1 cellular context compared by ENCODE assay signal in the genomic region with DNA sequence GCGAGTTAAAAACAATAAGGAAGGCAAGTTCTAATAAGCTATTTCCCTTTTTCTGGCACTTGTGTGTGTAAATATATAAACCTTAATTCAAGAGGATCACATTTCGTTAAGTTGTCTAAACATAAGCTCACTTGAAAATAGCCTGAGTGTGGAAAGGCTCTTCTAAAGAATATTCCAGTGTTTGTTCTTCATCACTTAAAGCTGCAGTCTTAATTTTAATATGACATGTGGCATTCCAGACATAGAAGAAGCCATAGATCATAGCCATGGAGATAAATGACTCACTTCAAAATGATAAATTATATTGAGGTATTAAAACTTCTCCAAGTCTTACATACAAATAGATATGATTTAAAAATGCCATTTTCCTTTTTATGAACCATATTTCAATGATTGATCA.
A peak's percentile ranks its signal among the peaks of the same experiment; 100 is the strongest.
TF ChIP-seq lines count a peak whose summit lies in the region.

No MANE protein-coding gene starts in this region.

TF ChIP-seq in HEK293, 187 proteins besides CTCF, POLR2A, EP300 and RAD21 (continued from another document):
- TF ChIP-seq, protein P1, sequence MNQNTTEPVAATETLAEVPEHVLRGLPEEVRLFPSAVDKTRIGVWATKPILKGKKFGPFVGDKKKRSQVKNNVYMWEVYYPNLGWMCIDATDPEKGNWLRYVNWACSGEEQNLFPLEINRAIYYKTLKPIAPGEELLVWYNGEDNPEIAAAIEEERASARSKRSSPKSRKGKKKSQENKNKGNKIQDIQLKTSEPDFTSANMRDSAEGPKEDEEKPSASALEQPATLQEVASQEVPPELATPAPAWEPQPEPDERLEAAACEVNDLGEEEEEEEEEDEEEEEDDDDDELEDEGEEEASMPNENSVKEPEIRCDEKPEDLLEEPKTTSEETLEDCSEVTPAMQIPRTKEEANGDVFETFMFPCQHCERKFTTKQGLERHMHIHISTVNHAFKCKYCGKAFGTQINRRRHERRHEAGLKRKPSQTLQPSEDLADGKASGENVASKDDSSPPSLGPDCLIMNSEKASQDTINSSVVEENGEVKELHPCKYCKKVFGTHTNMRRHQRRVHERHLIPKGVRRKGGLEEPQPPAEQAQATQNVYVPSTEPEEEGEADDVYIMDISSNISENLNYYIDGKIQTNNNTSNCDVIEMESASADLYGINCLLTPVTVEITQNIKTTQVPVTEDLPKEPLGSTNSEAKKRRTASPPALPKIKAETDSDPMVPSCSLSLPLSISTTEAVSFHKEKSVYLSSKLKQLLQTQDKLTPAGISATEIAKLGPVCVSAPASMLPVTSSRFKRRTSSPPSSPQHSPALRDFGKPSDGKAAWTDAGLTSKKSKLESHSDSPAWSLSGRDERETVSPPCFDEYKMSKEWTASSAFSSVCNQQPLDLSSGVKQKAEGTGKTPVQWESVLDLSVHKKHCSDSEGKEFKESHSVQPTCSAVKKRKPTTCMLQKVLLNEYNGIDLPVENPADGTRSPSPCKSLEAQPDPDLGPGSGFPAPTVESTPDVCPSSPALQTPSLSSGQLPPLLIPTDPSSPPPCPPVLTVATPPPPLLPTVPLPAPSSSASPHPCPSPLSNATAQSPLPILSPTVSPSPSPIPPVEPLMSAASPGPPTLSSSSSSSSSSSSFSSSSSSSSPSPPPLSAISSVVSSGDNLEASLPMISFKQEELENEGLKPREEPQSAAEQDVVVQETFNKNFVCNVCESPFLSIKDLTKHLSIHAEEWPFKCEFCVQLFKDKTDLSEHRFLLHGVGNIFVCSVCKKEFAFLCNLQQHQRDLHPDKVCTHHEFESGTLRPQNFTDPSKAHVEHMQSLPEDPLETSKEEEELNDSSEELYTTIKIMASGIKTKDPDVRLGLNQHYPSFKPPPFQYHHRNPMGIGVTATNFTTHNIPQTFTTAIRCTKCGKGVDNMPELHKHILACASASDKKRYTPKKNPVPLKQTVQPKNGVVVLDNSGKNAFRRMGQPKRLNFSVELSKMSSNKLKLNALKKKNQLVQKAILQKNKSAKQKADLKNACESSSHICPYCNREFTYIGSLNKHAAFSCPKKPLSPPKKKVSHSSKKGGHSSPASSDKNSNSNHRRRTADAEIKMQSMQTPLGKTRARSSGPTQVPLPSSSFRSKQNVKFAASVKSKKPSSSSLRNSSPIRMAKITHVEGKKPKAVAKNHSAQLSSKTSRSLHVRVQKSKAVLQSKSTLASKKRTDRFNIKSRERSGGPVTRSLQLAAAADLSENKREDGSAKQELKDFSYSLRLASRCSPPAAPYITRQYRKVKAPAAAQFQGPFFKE (tag by site-specific recombination; IDR thresholded peaks at IDR 0.05; ENCODE audit: borderline replicate concordance): no peak
- 0 out of 2 replicates have a peak, but pooled peaks have one; percentile 48 for TF ChIP-seq ZEB2 (tag by site-specific recombination; IDR thresholded peaks at IDR 0.05)
- TF ChIP-seq, protein P2, sequence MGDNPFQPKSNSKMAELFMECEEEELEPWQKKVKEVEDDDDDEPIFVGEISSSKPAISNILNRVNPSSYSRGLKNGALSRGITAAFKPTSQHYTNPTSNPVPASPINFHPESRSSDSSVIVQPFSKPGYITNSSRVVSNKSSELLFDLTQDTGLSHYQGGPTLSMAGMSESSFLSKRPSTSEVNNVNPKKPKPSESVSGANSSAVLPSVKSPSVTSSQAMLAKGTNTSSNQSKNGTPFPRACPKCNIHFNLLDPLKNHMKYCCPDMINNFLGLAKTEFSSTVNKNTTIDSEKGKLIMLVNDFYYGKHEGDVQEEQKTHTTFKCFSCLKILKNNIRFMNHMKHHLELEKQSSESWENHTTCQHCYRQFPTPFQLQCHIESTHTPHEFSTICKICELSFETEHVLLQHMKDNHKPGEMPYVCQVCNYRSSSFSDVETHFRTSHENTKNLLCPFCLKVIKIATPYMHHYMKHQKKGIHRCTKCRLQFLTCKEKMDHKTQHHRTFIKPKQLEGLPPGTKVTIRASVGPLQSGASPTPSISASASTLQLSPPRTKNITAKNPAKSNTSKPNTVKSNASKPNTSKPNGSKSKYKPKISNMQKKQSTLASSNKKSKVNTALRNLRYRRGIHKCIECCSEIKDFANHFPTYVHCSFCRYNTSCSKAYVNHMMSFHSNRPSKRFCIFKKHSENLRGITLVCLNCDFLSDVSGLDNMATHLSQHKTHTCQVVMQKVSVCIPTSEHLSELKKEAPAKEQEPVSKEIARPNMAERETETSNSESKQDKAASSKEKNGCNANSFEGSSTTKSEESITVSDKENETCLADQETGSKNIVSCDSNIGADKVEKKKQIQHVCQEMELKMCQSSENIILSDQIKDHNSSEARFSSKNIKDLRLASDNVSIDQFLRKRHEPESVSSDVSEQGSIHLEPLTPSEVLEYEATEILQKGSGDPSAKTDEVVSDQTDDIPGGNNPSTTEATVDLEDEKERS (tag by site-specific recombination; IDR thresholded peaks at IDR 0.05): no peak
- TF ChIP-seq, protein P3, sequence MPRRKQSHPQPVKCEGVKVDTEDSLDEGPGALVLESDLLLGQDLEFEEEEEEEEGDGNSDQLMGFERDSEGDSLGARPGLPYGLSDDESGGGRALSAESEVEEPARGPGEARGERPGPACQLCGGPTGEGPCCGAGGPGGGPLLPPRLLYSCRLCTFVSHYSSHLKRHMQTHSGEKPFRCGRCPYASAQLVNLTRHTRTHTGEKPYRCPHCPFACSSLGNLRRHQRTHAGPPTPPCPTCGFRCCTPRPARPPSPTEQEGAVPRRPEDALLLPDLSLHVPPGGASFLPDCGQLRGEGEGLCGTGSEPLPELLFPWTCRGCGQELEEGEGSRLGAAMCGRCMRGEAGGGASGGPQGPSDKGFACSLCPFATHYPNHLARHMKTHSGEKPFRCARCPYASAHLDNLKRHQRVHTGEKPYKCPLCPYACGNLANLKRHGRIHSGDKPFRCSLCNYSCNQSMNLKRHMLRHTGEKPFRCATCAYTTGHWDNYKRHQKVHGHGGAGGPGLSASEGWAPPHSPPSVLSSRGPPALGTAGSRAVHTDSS (tag by site-specific recombination; IDR thresholded peaks at IDR 0.05): 0 out of 2 replicates have a peak, but pooled peaks have one; percentile 25
- TF ChIP-seq WT1 (tag by site-specific recombination; IDR thresholded peaks at IDR 0.05): peak; percentile 47; the same call in 1 of the 2 replicates
- 0 out of 2 replicates have a peak, but pooled peaks have one; percentile 12 for TF ChIP-seq ZNF843 (tag by site-specific recombination; IDR thresholded peaks at IDR 0.05)
- no peak for TF ChIP-seq ZNF239 (tag by site-specific recombination; IDR thresholded peaks at IDR 0.05)
- TF ChIP-seq GLIS1 (tag by site-specific recombination; IDR thresholded peaks at IDR 0.05): no peak
- peak; percentile 44; the same call in 1 of the 2 replicates for TF ChIP-seq IKZF3 (tag by site-specific recombination; IDR thresholded peaks at IDR 0.05)
- no peak for TF ChIP-seq ZNF184 (tag by site-specific recombination; IDR thresholded peaks at IDR 0.05)
- TF ChIP-seq, protein P4, sequence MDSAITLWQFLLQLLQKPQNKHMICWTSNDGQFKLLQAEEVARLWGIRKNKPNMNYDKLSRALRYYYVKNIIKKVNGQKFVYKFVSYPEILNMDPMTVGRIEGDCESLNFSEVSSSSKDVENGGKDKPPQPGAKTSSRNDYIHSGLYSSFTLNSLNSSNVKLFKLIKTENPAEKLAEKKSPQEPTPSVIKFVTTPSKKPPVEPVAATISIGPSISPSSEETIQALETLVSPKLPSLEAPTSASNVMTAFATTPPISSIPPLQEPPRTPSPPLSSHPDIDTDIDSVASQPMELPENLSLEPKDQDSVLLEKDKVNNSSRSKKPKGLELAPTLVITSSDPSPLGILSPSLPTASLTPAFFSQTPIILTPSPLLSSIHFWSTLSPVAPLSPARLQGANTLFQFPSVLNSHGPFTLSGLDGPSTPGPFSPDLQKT (IDR thresholded peaks at IDR 0.05; ENCODE audit: borderline replicate concordance, low read depth, low read length): no peak
- TF ChIP-seq, protein P5, sequence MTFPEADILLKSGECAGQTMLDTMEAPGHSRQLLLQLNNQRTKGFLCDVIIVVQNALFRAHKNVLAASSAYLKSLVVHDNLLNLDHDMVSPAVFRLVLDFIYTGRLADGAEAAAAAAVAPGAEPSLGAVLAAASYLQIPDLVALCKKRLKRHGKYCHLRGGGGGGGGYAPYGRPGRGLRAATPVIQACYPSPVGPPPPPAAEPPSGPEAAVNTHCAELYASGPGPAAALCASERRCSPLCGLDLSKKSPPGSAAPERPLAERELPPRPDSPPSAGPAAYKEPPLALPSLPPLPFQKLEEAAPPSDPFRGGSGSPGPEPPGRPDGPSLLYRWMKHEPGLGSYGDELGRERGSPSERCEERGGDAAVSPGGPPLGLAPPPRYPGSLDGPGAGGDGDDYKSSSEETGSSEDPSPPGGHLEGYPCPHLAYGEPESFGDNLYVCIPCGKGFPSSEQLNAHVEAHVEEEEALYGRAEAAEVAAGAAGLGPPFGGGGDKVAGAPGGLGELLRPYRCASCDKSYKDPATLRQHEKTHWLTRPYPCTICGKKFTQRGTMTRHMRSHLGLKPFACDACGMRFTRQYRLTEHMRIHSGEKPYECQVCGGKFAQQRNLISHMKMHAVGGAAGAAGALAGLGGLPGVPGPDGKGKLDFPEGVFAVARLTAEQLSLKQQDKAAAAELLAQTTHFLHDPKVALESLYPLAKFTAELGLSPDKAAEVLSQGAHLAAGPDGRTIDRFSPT (tag by site-specific recombination; IDR thresholded peaks at IDR 0.05): no peak
- TF ChIP-seq KLF8 (tag by site-specific recombination; IDR thresholded peaks at IDR 0.05): 0 out of 2 replicates have a peak, but pooled peaks have one; percentile 24
- TF ChIP-seq ZNF600 (tag by site-specific recombination; IDR thresholded peaks at IDR 0.05): no peak
- TF ChIP-seq ZNF366 (tag by site-specific recombination; conservative IDR thresholded peaks at IDR 0.05): no peak
- TF ChIP-seq ZNF2 (tag by site-specific recombination; IDR thresholded peaks at IDR 0.05): no peak
- TF ChIP-seq, protein P6, sequence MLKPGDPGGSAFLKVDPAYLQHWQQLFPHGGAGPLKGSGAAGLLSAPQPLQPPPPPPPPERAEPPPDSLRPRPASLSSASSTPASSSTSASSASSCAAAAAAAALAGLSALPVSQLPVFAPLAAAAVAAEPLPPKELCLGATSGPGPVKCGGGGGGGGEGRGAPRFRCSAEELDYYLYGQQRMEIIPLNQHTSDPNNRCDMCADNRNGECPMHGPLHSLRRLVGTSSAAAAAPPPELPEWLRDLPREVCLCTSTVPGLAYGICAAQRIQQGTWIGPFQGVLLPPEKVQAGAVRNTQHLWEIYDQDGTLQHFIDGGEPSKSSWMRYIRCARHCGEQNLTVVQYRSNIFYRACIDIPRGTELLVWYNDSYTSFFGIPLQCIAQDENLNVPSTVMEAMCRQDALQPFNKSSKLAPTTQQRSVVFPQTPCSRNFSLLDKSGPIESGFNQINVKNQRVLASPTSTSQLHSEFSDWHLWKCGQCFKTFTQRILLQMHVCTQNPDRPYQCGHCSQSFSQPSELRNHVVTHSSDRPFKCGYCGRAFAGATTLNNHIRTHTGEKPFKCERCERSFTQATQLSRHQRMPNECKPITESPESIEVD (tag by site-specific recombination; IDR thresholded peaks at IDR 0.05): peak; percentile 80
- no peak for TF ChIP-seq ZFP69B (tag by site-specific recombination; IDR thresholded peaks at IDR 0.05)
- TF ChIP-seq KLF10 (tag by site-specific recombination; IDR thresholded peaks at IDR 0.05): no peak; the same call in 1 of the 2 replicates
- peak; percentile 47; the same call in 1 of the 2 replicates for TF ChIP-seq ZNF629 (tag by site-specific recombination; IDR thresholded peaks at IDR 0.05)
- no peak for TF ChIP-seq ZNF335 (tag by site-specific recombination; conservative IDR thresholded peaks at IDR 0.05)
- no peak for TF ChIP-seq ZNF223 (tag by site-specific recombination; IDR thresholded peaks at IDR 0.05)
- no peak for TF ChIP-seq ZNF341 (tag by site-specific recombination; IDR thresholded peaks at IDR 0.05; ENCODE audit: low read depth)
- TF ChIP-seq, protein P7, sequence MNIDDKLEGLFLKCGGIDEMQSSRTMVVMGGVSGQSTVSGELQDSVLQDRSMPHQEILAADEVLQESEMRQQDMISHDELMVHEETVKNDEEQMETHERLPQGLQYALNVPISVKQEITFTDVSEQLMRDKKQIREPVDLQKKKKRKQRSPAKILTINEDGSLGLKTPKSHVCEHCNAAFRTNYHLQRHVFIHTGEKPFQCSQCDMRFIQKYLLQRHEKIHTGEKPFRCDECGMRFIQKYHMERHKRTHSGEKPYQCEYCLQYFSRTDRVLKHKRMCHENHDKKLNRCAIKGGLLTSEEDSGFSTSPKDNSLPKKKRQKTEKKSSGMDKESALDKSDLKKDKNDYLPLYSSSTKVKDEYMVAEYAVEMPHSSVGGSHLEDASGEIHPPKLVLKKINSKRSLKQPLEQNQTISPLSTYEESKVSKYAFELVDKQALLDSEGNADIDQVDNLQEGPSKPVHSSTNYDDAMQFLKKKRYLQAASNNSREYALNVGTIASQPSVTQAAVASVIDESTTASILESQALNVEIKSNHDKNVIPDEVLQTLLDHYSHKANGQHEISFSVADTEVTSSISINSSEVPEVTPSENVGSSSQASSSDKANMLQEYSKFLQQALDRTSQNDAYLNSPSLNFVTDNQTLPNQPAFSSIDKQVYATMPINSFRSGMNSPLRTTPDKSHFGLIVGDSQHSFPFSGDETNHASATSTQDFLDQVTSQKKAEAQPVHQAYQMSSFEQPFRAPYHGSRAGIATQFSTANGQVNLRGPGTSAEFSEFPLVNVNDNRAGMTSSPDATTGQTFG (tag by site-specific recombination; IDR thresholded peaks at IDR 0.05; ENCODE audit: borderline replicate concordance): no peak
- no peak for TF ChIP-seq ZNF37A (tag by site-specific recombination; IDR thresholded peaks at IDR 0.05)
